Comparison of ENCODE assay signal across 1 cellular context in the genomic region with DNA sequence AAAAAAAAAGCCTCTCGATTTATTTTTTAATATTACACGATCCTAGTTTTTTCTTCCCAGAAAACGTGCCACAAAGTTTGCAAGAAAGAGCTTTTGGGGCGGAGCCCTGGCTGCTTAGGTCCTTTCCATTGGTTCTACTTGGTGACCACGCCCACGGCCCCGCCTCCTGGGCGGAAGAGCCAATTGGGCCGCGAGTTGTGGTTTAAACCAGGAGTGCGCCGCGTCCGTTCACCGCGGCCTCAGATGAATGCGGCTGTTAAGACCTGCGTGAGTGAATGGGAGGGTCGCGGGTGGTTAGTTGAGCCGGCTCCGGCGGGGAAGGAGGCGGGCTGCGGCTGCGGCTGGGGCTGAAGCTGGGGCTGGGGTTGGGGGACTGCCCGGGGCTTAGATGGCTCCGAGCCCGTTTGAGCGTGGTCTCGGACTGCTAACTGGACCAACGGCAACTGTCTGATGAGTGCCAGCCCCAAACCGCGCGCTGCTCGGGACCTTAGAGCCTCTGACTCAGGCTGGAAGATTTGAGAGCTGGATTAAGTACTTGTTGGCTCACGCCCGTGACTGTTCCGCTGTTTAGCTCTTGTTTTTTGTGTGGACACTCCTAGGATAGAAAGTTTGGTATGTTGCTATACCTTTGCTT.
A peak's percentile ranks its signal among the peaks of the same experiment; 100 is the strongest.
TF ChIP-seq lines count a peak whose summit lies in the region.

A gene (plus strand): TSS at position 231 of the 634 bp plus-strand sequence. CDS start 458 bp downstream, outside the sequence.

TF ChIP-seq in K562, 482 proteins besides CTCF, POLR2A, EP300 and RAD21 (continued from another document and continues in another):
- TF ChIP-seq, protein P1, sequence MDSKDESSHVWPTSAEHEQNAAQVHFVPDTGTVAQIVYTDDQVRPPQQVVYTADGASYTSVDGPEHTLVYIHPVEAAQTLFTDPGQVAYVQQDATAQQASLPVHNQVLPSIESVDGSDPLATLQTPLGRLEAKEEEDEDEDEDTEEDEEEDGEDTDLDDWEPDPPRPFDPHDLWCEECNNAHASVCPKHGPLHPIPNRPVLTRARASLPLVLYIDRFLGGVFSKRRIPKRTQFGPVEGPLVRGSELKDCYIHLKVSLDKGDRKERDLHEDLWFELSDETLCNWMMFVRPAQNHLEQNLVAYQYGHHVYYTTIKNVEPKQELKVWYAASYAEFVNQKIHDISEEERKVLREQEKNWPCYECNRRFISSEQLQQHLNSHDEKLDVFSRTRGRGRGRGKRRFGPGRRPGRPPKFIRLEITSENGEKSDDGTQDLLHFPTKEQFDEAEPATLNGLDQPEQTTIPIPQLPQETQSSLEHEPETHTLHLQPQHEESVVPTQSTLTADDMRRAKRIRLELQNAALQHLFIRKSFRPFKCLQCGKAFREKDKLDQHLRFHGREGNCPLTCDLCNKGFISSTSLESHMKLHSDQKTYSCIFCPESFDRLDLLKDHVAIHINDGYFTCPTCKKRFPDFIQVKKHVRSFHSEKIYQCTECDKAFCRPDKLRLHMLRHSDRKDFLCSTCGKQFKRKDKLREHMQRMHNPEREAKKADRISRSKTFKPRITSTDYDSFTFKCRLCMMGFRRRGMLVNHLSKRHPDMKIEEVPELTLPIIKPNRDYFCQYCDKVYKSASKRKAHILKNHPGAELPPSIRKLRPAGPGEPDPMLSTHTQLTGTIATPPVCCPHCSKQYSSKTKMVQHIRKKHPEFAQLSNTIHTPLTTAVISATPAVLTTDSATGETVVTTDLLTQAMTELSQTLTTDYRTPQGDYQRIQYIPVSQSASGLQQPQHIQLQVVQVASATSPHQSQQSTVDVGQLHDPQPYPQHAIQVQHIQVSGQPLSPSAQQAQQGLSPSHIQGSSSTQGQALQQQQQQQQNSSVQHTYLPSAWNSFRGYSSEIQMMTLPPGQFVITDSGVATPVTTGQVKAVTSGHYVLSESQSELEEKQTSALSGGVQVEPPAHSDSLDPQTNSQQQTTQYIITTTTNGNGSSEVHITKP (IDR thresholded peaks at IDR 0.05; ENCODE audit: partially characterized antibody) = no peak
- no peak for TF ChIP-seq TBL1XR1 (IDR thresholded peaks at IDR 0.05; ENCODE audit: low read length in 2 of 2)
- TF ChIP-seq HNRNPH1 (optimal IDR thresholded peaks at IDR 0.05; ENCODE audit: low read depth, low read length) = no peak
- no peak for TF ChIP-seq BRF1 (IDR thresholded peaks at IDR 0.05; ENCODE audit: borderline replicate concordance, extremely low read depth, insufficient read length)
- peak; percentile 78 for TF ChIP-seq POLR2H (tag; IDR thresholded peaks at IDR 0.05; ENCODE audit: low read depth)
- TF ChIP-seq, protein P2, sequence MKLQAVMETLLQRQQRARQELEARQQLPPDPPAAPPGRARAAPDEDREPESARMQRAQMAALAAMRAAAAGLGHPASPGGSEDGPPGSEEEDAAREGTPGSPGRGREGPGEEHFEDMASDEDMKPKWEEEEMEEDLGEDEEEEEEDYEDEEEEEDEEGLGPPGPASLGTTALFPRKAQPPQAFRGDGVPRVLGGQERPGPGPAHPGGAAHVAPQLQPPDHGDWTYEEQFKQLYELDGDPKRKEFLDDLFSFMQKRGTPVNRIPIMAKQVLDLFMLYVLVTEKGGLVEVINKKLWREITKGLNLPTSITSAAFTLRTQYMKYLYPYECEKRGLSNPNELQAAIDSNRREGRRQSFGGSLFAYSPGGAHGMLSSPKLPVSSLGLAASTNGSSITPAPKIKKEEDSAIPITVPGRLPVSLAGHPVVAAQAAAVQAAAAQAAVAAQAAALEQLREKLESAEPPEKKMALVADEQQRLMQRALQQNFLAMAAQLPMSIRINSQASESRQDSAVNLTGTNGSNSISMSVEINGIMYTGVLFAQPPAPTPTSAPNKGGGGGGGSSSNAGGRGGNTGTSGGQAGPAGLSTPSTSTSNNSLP (IDR thresholded peaks at IDR 0.05; ENCODE audit: borderline replicate concordance, low read depth, low read length) = 0 out of 2 replicates have a peak, but pooled peaks have one; percentile 5
- TF ChIP-seq CCNT2 (IDR thresholded peaks at IDR 0.05; ENCODE audit: borderline replicate concordance, extremely low read depth, insufficient read length, low read depth, low read length) = no peak
- no peak for TF ChIP-seq U2AF2 (optimal IDR thresholded peaks at IDR 0.05; ENCODE audit: low read depth, low read length)
- TF ChIP-seq ETV1 (tag; conservative IDR thresholded peaks at IDR 0.05; ENCODE audit: low read depth) = no peak
- TF ChIP-seq RBM25 (IDR thresholded peaks at IDR 0.05; ENCODE audit: low read depth, low read length, severe bottlenecking) = no peak
- TF ChIP-seq NCOA4 (IDR thresholded peaks at IDR 0.05; ENCODE audit: partially characterized antibody) = no peak
- TF ChIP-seq, protein P3, sequence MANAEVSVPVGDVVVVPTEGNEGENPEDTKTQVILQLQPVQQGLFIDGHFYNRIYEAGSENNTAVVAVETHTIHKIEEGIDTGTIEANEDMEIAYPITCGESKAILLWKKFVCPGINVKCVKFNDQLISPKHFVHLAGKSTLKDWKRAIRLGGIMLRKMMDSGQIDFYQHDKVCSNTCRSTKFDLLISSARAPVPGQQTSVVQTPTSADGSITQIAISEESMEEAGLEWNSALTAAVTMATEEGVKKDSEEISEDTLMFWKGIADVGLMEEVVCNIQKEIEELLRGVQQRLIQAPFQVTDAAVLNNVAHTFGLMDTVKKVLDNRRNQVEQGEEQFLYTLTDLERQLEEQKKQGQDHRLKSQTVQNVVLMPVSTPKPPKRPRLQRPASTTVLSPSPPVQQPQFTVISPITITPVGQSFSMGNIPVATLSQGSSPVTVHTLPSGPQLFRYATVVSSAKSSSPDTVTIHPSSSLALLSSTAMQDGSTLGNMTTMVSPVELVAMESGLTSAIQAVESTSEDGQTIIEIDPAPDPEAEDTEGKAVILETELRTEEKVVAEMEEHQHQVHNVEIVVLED (CRISPR knock-in tag; IDR thresholded peaks at IDR 0.05) = no peak
- TF ChIP-seq SMAD1 (IDR thresholded peaks at IDR 0.05; ENCODE audit: low read depth, low read length, partially characterized antibody) = peak; percentile 12
- no peak for TF ChIP-seq ZNF75A (CRISPR knock-in tag; IDR thresholded peaks at IDR 0.05)
- no peak for TF ChIP-seq ARID2 (IDR thresholded peaks at IDR 0.05)
- TF ChIP-seq HMG20B (CRISPR knock-in tag; IDR thresholded peaks at IDR 0.05) = no peak
- TF ChIP-seq, protein P4, sequence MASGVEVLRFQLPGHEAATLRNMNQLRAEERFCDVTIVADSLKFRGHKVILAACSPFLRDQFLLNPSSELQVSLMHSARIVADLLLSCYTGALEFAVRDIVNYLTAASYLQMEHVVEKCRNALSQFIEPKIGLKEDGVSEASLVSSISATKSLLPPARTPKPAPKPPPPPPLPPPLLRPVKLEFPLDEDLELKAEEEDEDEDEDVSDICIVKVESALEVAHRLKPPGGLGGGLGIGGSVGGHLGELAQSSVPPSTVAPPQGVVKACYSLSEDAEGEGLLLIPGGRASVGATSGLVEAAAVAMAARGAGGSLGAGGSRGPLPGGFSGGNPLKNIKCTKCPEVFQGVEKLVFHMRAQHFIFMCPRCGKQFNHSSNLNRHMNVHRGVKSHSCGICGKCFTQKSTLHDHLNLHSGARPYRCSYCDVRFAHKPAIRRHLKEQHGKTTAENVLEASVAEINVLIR (CRISPR knock-in tag; IDR thresholded peaks at IDR 0.05) = no peak
- TF ChIP-seq RNF2 (IDR thresholded peaks at IDR 0.05) = no peak
- TF ChIP-seq CHD1 (IDR thresholded peaks at IDR 0.05; ENCODE audit: low read length) = no peak
- TF ChIP-seq CBFA2T2 (conservative IDR thresholded peaks at IDR 0.05) = no peak
- no peak for TF ChIP-seq ETV6 (IDR thresholded peaks at IDR 0.05; ENCODE audit: borderline replicate concordance in 1 of 2, low read depth in 2 of 2, low read length in 1 of 2)
- TF ChIP-seq ETV6 (CRISPR knock-in tag; IDR thresholded peaks at IDR 0.05; ENCODE audit: borderline replicate concordance) = no peak
- TF ChIP-seq, protein P5, sequence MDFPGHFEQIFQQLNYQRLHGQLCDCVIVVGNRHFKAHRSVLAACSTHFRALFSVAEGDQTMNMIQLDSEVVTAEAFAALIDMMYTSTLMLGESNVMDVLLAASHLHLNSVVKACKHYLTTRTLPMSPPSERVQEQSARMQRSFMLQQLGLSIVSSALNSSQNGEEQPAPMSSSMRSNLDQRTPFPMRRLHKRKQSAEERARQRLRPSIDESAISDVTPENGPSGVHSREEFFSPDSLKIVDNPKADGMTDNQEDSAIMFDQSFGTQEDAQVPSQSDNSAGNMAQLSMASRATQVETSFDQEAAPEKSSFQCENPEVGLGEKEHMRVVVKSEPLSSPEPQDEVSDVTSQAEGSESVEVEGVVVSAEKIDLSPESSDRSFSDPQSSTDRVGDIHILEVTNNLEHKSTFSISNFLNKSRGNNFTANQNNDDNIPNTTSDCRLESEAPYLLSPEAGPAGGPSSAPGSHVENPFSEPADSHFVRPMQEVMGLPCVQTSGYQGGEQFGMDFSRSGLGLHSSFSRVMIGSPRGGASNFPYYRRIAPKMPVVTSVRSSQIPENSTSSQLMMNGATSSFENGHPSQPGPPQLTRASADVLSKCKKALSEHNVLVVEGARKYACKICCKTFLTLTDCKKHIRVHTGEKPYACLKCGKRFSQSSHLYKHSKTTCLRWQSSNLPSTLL (IDR thresholded peaks at IDR 0.05) = no peak
- TF ChIP-seq, protein P6, sequence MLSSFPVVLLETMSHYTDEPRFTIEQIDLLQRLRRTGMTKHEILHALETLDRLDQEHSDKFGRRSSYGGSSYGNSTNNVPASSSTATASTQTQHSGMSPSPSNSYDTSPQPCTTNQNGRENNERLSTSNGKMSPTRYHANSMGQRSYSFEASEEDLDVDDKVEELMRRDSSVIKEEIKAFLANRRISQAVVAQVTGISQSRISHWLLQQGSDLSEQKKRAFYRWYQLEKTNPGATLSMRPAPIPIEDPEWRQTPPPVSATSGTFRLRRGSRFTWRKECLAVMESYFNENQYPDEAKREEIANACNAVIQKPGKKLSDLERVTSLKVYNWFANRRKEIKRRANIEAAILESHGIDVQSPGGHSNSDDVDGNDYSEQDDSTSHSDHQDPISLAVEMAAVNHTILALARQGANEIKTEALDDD (IDR thresholded peaks at IDR 0.05) = peak; percentile 52; the same call in 1 of the 2 replicates
- TF ChIP-seq, protein P7, sequence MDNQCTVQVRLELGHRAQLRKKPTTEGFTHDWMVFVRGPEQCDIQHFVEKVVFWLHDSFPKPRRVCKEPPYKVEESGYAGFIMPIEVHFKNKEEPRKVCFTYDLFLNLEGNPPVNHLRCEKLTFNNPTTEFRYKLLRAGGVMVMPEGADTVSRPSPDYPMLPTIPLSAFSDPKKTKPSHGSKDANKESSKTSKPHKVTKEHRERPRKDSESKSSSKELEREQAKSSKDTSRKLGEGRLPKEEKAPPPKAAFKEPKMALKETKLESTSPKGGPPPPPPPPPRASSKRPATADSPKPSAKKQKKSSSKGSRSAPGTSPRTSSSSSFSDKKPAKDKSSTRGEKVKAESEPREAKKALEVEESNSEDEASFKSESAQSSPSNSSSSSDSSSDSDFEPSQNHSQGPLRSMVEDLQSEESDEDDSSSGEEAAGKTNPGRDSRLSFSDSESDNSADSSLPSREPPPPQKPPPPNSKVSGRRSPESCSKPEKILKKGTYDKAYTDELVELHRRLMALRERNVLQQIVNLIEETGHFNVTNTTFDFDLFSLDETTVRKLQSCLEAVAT (IDR thresholded peaks at IDR 0.05) = peak in 1 of 2 experiments; percentile 41; a peak in 1 of 4 replicates
- peak in 1 of 2 experiments; percentile 63; a peak in 1 of 4 replicates for TF ChIP-seq SIN3A (IDR thresholded peaks at IDR 0.05; ENCODE audit: borderline replicate concordance in 2 of 2, control insufficient read depth in 1 of 2, low read depth in 2 of 2, low read length in 2 of 2)
- TF ChIP-seq GABPB2 (CRISPR knock-in tag; conservative IDR thresholded peaks at IDR 0.05) = no peak
- TF ChIP-seq PCBP2 (IDR thresholded peaks at IDR 0.05; ENCODE audit: low read depth, low read length, poor library complexity, severe bottlenecking) = no peak
- no peak for TF ChIP-seq ZNF124 (CRISPR knock-in tag; IDR thresholded peaks at IDR 0.05)
- TF ChIP-seq, protein P8, sequence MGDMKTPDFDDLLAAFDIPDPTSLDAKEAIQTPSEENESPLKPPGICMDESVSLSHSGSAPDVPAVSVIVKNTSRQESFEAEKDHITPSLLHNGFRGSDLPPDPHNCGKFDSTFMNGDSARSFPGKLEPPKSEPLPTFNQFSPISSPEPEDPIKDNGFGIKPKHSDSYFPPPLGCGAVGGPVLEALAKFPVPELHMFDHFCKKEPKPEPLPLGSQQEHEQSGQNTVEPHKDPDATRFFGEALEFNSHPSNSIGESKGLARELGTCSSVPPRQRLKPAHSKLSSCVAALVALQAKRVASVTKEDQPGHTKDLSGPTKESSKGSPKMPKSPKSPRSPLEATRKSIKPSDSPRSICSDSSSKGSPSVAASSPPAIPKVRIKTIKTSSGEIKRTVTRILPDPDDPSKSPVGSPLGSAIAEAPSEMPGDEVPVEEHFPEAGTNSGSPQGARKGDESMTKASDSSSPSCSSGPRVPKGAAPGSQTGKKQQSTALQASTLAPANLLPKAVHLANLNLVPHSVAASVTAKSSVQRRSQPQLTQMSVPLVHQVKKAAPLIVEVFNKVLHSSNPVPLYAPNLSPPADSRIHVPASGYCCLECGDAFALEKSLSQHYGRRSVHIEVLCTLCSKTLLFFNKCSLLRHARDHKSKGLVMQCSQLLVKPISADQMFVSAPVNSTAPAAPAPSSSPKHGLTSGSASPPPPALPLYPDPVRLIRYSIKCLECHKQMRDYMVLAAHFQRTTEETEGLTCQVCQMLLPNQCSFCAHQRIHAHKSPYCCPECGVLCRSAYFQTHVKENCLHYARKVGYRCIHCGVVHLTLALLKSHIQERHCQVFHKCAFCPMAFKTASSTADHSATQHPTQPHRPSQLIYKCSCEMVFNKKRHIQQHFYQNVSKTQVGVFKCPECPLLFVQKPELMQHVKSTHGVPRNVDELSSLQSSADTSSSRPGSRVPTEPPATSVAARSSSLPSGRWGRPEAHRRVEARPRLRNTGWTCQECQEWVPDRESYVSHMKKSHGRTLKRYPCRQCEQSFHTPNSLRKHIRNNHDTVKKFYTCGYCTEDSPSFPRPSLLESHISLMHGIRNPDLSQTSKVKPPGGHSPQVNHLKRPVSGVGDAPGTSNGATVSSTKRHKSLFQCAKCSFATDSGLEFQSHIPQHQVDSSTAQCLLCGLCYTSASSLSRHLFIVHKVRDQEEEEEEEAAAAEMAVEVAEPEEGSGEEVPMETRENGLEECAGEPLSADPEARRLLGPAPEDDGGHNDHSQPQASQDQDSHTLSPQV (IDR thresholded peaks at IDR 0.05) = no peak
- TF ChIP-seq RFX1 (IDR thresholded peaks at IDR 0.05) = no peak
- TF ChIP-seq, protein P9, sequence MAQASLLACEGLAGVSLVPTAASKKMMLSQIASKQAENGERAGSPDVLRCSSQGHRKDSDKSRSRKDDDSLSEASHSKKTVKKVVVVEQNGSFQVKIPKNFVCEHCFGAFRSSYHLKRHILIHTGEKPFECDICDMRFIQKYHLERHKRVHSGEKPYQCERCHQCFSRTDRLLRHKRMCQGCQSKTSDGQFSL (CRISPR knock-in tag; IDR thresholded peaks at IDR 0.05) = no peak
- TF ChIP-seq, protein P9 (tag; IDR thresholded peaks at IDR 0.05) = no peak
- TF ChIP-seq TAF1 (IDR thresholded peaks at IDR 0.05; ENCODE audit: control insufficient read depth, extremely low read depth, insufficient read depth, low read length, severe bottlenecking) = peak; percentile 95
- TF ChIP-seq, protein P10, sequence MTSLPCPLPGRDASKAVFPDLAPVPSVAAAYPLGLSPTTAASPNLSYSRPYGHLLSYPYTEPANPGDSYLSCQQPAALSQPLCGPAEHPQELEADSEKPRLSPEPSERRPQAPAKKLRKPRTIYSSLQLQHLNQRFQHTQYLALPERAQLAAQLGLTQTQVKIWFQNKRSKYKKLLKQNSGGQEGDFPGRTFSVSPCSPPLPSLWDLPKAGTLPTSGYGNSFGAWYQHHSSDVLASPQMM (CRISPR knock-in tag; IDR thresholded peaks at IDR 0.05) = no peak
- peak; percentile 60; the same call in 1 of the 2 replicates for TF ChIP-seq TOE1 (IDR thresholded peaks at IDR 0.05; ENCODE audit: borderline replicate concordance)
- TF ChIP-seq TOE1 (CRISPR knock-in tag; IDR thresholded peaks at IDR 0.05; ENCODE audit: borderline replicate concordance, low read depth) = no peak
